14 cellular contexts compared by ENCODE assay signal in genomic region chr7:107318523-107319160, GRCh38.
A peak's percentile ranks its signal among the peaks of the same experiment; 100 is the strongest.
DNase-seq lines count a peak whose midpoint lies in the region; ATAC-seq, FAIRE-seq and TF ChIP-seq lines count a peak whose summit lies in the region.
"Had no signal": no experiment of that assay in that cellular context is flagged by ENCODE, and none has a peak within 500 bp of the region (broad histone marks: within the 10 kb centered on the region; RNA-seq: fewer than 3 reads in every experiment).

No MANE protein-coding gene starts in this region.

- DNase-seq in EL (peak; percentile 23), NCI-H69 (lab: John Stamatoyannopoulos, UW) (peak; percentile 44), brain microvascular endothelial cell (peak; percentile 38), kidney (no peak), T-helper 2 cell (no peak)
- DNase-seq: activated gamma-delta T cell; effector CD8-positive, alpha-beta T cell; glutamatergic neuron; stimulated activated CD4-positive, alpha-beta T cell treated with anti-CD3 and anti-CD28 coated beads, Interleukin-12 subunit alpha, Interleukin-12 subunit beta, amount 100 ng/mL, for 4 hours; stimulated activated naive CD8-positive, alpha-beta T cell treated with anti-CD3 and anti-CD28 coated beads, Interleukin-15, amount 100 ng/mL, for 72 hours; uterus had no signal

- peak; percentile 35 for FAIRE-seq in kidney (lab: Jason Lieb, UNC)

- ATAC-seq in HG02938 (IDR thresholded peaks at IDR 0.05; ENCODE audit: unreplicated experiment) (no peak), HG03108 (IDR thresholded peaks at IDR 0.05; ENCODE audit: unreplicated experiment) (no peak), HG03095 (IDR thresholded peaks at IDR 0.05; ENCODE audit: unreplicated experiment) (no peak)
- ATAC-seq: stimulated activated naive CD8-positive, alpha-beta T cell treated with anti-CD3 and anti-CD28 coated beads, Interleukin-15, amount 100 ng/mL, for 72 hours had no signal

- H3K4me1 ChIP-seq in kidney (ENCODE audit: control insufficient read depth in 1 of 2, insufficient read depth in 1 of 2, low read depth in 1 of 2, low read length in 2 of 2), result no peaks in the 10 kb centered on the region
- H3K4me1 ChIP-seq: uterus had no signal

- in situ Hi-C loops in brain microvascular endothelial cell (cut with HindIII; ENCODE audit: low pct_ligation_motif_present, low sequenced_read_pairs), result no loop called here

- H3K36me3 ChIP-seq in brain microvascular endothelial cell (replicated peaks) (no peaks in the 10 kb centered on the region), kidney (ENCODE audit: control insufficient read depth in 1 of 2, insufficient read depth in 2 of 2, low read length in 2 of 2) (no peaks in the 10 kb centered on the region)
- H3K36me3 ChIP-seq: uterus had no signal

- H3K9ac ChIP-seq in kidney (ENCODE audit: low read length in 2 of 2), result no peak overlapping the region

- intact Hi-C loops in kidney (cut with DNase I), result no loop called here

- no peaks in the 10 kb centered on the region for H3K27me3 ChIP-seq in brain microvascular endothelial cell (replicated peaks)
- H3K27me3 ChIP-seq: uterus had no signal

- no peak overlapping the region for H3K27ac ChIP-seq in brain microvascular endothelial cell
- H3K27ac ChIP-seq in kidney (ENCODE audit: low read depth in 2 of 2, low read length in 2 of 2), result no peak overlapping the region
- H3K27ac ChIP-seq: uterus had no signal

- no peaks in the 10 kb centered on the region for H3K9me3 ChIP-seq in kidney (ENCODE audit: control insufficient read depth in 1 of 2, low read length in 2 of 2)
- H3K9me3 ChIP-seq: uterus had no signal

- TF ChIP-seq CTCF in brain microvascular endothelial cell (IDR thresholded peaks at IDR 0.05; ENCODE audit: low read depth, low read length, missing control alignments), result no peak
- TF ChIP-seq CTCF in kidney (IDR thresholded peaks at IDR 0.05; ENCODE audit: borderline replicate concordance, extremely low read depth, insufficient read depth), result no peak

- H3K4me3 ChIP-seq in brain microvascular endothelial cell (ENCODE audit: low read depth, low read length) (no peak overlapping the region), kidney (ENCODE audit: low read length in 2 of 2) (no peak overlapping the region)
- H3K4me3 ChIP-seq: uterus had no signal

Comparison
In these comparisons a context has a peak if more than half of its experiments do, and no peak if none do; other contexts are left out.
1. DNase-seq: peak in EL (single experiment), NCI-H69 (single experiment) and brain microvascular endothelial cell (single experiment); none in kidney (single experiment) and T-helper 2 cell (0 of 5).